ENCODE assay signal across 34 cellular contexts in the genomic region with DNA sequence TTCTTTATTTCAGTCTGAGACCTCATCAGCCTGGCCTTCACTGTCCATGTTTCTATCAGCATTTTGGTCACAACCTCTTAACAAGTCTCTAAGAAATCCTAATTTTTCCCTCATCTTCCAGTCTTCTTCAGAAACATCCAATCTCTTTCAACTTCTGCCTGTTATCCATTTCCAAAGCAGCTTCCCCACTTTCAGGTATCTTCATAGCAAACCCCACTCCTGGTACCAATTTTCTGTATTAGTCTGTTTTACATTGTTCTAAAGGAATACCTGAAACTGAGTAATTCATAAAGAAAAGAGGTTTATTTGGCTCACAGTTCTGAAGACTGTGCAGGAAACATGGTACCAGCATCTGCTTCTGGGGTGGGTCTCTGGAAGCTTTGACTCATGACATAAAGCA. TPM values are rescaled to one million over a fixed set of nuclear protein-coding genes. Genes with fewer than 3 reads are reported as not detected.
"Had no signal": no experiment of that assay in that cellular context is flagged by ENCODE, and none has a peak within 500 bp of the region (broad histone marks: within the 10 kb centered on the region; RNA-seq: fewer than 3 reads in every experiment).

No MANE protein-coding gene starts in this region.

- H3K27ac Mint-ChIP-seq: effector memory CD8-positive, alpha-beta T cell; mesothelial cell of epicardium; naive B cell; naive thymus-derived CD8-positive, alpha-beta T cell had no signal

- H3K27me3 ChIP-seq: esophagus squamous epithelium, gastrocnemius medialis, left lung had no signal

- H3K4me3 Mint-ChIP-seq: effector memory CD8-positive, alpha-beta T cell; mesothelial cell of epicardium; naive B cell; naive thymus-derived CD8-positive, alpha-beta T cell had no signal

- H3K36me3 ChIP-seq: esophagus squamous epithelium, gastrocnemius medialis, heart right ventricle, left lung, lower lobe of right lung had no signal

- H3K4me3 ChIP-seq: coronary artery, dorsolateral prefrontal cortex, esophagus squamous epithelium, gastrocnemius medialis, heart right ventricle, left lung, lower lobe of right lung, mucosa of descending colon had no signal

- H3K27ac ChIP-seq: coronary artery, dorsolateral prefrontal cortex, epithelial cell of prostate, esophagus squamous epithelium, gastrocnemius medialis, heart right ventricle, left lung, lower lobe of right lung had no signal

- H3K9me3 ChIP-seq: gastrocnemius medialis, lower lobe of right lung had no signal

- DNase-seq: dermis blood vessel endothelial cell; dorsolateral prefrontal cortex; effector CD8-positive, alpha-beta T cell; effector memory CD8-positive, alpha-beta T cell; erythroblast; esophagus squamous epithelium; foreskin fibroblast; foreskin melanocyte; gastrocnemius medialis; glutamatergic neuron; head of caudate nucleus; heart right ventricle; hippocampal formation; left cardiac atrium; left lung; left ventricle myocardium superior; lower lobe of right lung; mesenchymal stem cell; mucosa of descending colon; naive B cell; naive thymus-derived CD8-positive, alpha-beta T cell had no signal

- H3K4me1 ChIP-seq: esophagus squamous epithelium, gastrocnemius medialis, heart right ventricle, left lung, lower lobe of right lung had no signal

- H3K4me1 Mint-ChIP-seq: mesothelial cell of epicardium; naive B cell; naive thymus-derived CD8-positive, alpha-beta T cell had no signal

- H3K36me3 Mint-ChIP-seq: mesothelial cell of epicardium had no signal

- FAIRE-seq: colon, islet of Langerhans, keratinocyte had no signal

- ATAC-seq: effector memory CD8-positive, alpha-beta T cell; esophagus mucosa; gastrocnemius medialis; heart right ventricle; left cardiac atrium; left lung; left ventricle myocardium superior; lower lobe of right lung; mucosa of descending colon; naive thymus-derived CD8-positive, alpha-beta T cell had no signal

RNA-seq across cellular contexts. Expression of a gene that starts 8.1 kb away (rescaled TPM):
- total RNA-seq: dermis blood vessel endothelial cell; dorsolateral prefrontal cortex; esophagus mucosa; esophagus squamous epithelium; gastrocnemius medialis; glomerular endothelial cell; heart right ventricle; kidney epithelial cell; left cardiac atrium; left lung; left ventricle myocardium superior; lower leg skin; lower lobe of right lung; lung microvascular endothelial cell; mesenteric fat pad; mesothelial cell of epicardium; mucosa of descending colon; myocyte; naive thymus-derived CD8-positive, alpha-beta T cell had no signal
- polyA plus RNA-seq: heart right ventricle; keratinocyte; naive thymus-derived CD8-positive, alpha-beta T cell had no signal

RNA-seq across cellular contexts. Expression of a gene that starts 43.7 kb away (rescaled TPM):
- total RNA-seq: dermis blood vessel endothelial cell; dorsolateral prefrontal cortex; esophagus mucosa; esophagus squamous epithelium; gastrocnemius medialis; glomerular endothelial cell; heart right ventricle; kidney epithelial cell; left cardiac atrium; left lung; left ventricle myocardium superior; lower leg skin; lower lobe of right lung; lung microvascular endothelial cell; mesenteric fat pad; mesothelial cell of epicardium; mucosa of descending colon; myocyte; naive thymus-derived CD8-positive, alpha-beta T cell had no signal
- polyA plus RNA-seq: heart right ventricle; keratinocyte; naive thymus-derived CD8-positive, alpha-beta T cell had no signal
